Comparison of ENCODE assay signal across 1 cellular context in genomic region chr14:102545461-102546265, GRCh38.
TF ChIP-seq lines count a peak whose summit lies in the region.

No MANE protein-coding gene starts in this region.

TF ChIP-seq in HepG2, 621 proteins besides CTCF, POLR2A, EP300 and RAD21 (continued from another document):
- TF ChIP-seq FUBP1 (CRISPR knock-in tag; IDR thresholded peaks at IDR 0.05; ENCODE audit: borderline replicate concordance) (no peak), GPN1 (CRISPR knock-in tag; IDR thresholded peaks at IDR 0.05; ENCODE audit: borderline replicate concordance) (no peak), FOXM1 (CRISPR knock-in tag; IDR thresholded peaks at IDR 0.05) (no peak), ZSCAN22 (CRISPR knock-in tag; IDR thresholded peaks at IDR 0.05) (no peak), ZNF558 (CRISPR knock-in tag; IDR thresholded peaks at IDR 0.05; ENCODE audit: borderline replicate concordance) (0 out of 2 replicates have a peak, but pooled peaks have one; percentile 5), BORCS8-MEF2B (CRISPR knock-in tag; IDR thresholded peaks at IDR 0.05) (no peak), ZNF484 (CRISPR knock-in tag; IDR thresholded peaks at IDR 0.05; ENCODE audit: borderline replicate concordance, low read depth) (no peak), KDM2A (CRISPR knock-in tag; IDR thresholded peaks at IDR 0.05; ENCODE audit: borderline replicate concordance, low read depth) (no peak), CENPT (CRISPR knock-in tag; IDR thresholded peaks at IDR 0.05; ENCODE audit: low read depth) (no peak), ZNF263 (CRISPR knock-in tag; IDR thresholded peaks at IDR 0.05) (peak; percentile 73), ZNF709 (CRISPR knock-in tag; IDR thresholded peaks at IDR 0.05) (no peak), ZNF235 (CRISPR knock-in tag; IDR thresholded peaks at IDR 0.05; ENCODE audit: borderline replicate concordance) (no peak), ZSCAN12 (CRISPR knock-in tag; IDR thresholded peaks at IDR 0.05) (0 out of 2 replicates have a peak, but pooled peaks have one; percentile 31), HNF1A (IDR thresholded peaks at IDR 0.05; ENCODE audit: low read depth) (no peak), HNF1A (CRISPR knock-in tag; IDR thresholded peaks at IDR 0.05; ENCODE audit: borderline replicate concordance) (no peak), ZSCAN29 (CRISPR knock-in tag; conservative IDR thresholded peaks at IDR 0.05) (no peak), ZNF891 (CRISPR knock-in tag; IDR thresholded peaks at IDR 0.05) (no peak), HIVEP1 (CRISPR knock-in tag; IDR thresholded peaks at IDR 0.05) (no peak), ISX (CRISPR knock-in tag; conservative IDR thresholded peaks at IDR 0.05) (no peak), CBFB (CRISPR knock-in tag; IDR thresholded peaks at IDR 0.05) (0 out of 2 replicates have a peak, but pooled peaks have one; percentile 31), ZNF7 (CRISPR knock-in tag; IDR thresholded peaks at IDR 0.05) (no peak), ATF7-NPFF (CRISPR knock-in tag; IDR thresholded peaks at IDR 0.05; ENCODE audit: low read depth) (no peak; the same call in 1 of the 2 replicates), SIX4 (CRISPR knock-in tag; IDR thresholded peaks at IDR 0.05) (no peak), ZBTB34 (CRISPR knock-in tag; IDR thresholded peaks at IDR 0.05) (no peak), SNRNP70 (IDR thresholded peaks at IDR 0.05; ENCODE audit: low read depth, low read length) (no peak), FOXO4 (CRISPR knock-in tag; conservative IDR thresholded peaks at IDR 0.05) (no peak), NR0B2 (CRISPR knock-in tag; IDR thresholded peaks at IDR 0.05) (no peak), DMTF1 (CRISPR knock-in tag; IDR thresholded peaks at IDR 0.05) (no peak), TOPORS (CRISPR knock-in tag; IDR thresholded peaks at IDR 0.05) (no peak), ZNF264 (CRISPR knock-in tag; IDR thresholded peaks at IDR 0.05) (no peak), SPEN (CRISPR knock-in tag; IDR thresholded peaks at IDR 0.05; ENCODE audit: low read depth) (no peak; the same call in 1 of the 2 replicates), ZBTB37 (CRISPR knock-in tag; IDR thresholded peaks at IDR 0.05) (peak; percentile 61; the same call in 1 of the 2 replicates), ZNF615 (CRISPR knock-in tag; IDR thresholded peaks at IDR 0.05; ENCODE audit: borderline replicate concordance) (peak; percentile 75; the same call in 1 of the 2 replicates), PHF5A (CRISPR knock-in tag; IDR thresholded peaks at IDR 0.05; ENCODE audit: low read depth, unreplicated experiment) (no peak), GABPB1 (CRISPR knock-in tag; IDR thresholded peaks at IDR 0.05) (peak; percentile 10; the same call in 1 of the 2 replicates)
